ENCODE assay signal across 1 cellular context in the genomic region with DNA sequence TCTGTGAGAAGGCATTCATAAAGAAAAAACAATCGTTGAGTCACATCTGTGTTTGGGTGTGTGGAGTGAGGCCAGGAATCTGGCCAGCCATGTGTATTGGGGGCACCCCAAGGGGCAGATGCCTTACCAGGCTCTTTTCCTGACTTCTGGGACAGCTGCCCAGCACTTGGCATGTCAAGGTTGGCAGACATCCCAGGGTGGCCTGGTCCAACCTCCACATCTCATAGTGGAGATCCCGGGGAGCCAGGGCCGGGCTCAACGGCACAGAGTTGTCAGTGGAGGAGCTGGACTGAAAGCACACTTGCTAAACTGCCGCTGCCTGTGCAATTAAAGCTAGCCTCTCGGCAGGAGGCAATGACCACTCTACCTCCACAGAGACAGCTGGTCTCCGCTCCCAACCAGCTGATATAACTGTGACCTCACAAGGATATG.
TF ChIP-seq lines count a peak whose summit lies in the region.

No MANE protein-coding gene starts in this region.

TF ChIP-seq in GM23338, 12 proteins besides CTCF, POLR2A, EP300 and RAD21 (continued from another document):
- no peak for TF ChIP-seq EZH2phosphoT487 (IDR thresholded peaks at IDR 0.05; ENCODE audit: unreplicated experiment)
- no peak for TF ChIP-seq NANOG (IDR thresholded peaks at IDR 0.05; ENCODE audit: borderline replicate concordance)
- TF ChIP-seq ETS1 (IDR thresholded peaks at IDR 0.05), result no peak
- TF ChIP-seq REST (IDR thresholded peaks at IDR 0.05; ENCODE audit: unreplicated experiment), result no peak
- no peak for TF ChIP-seq ZNF331 (CRISPR knock-in tag; IDR thresholded peaks at IDR 0.05; ENCODE audit: low read depth)
